Comparison of ENCODE assay signal across 18 cellular contexts in genomic region chr17:79457889-79458288, GRCh38.
DNase-seq lines count a peak whose midpoint lies in the region; ATAC-seq and TF ChIP-seq lines count a peak whose summit lies in the region.
"Had no signal": no experiment of that assay in that cellular context is flagged by ENCODE, and none has a peak within 500 bp of the region (broad histone marks: within the 10 kb centered on the region; RNA-seq: fewer than 3 reads in every experiment).

No MANE protein-coding gene starts in this region.

- no peaks in the 10 kb centered on the region for H3K27me3 ChIP-seq in BLaER1 treated with 17β-estradiol and CSF1 and Interleukin-3, amounts not matched to agents 10 nM and 100 nM
- H3K27me3 ChIP-seq in body of pancreas, result no peaks in the 10 kb centered on the region

- H3K27ac ChIP-seq in BLaER1 treated with 17β-estradiol and CSF1 and Interleukin-3, amounts not matched to agents 10 nM and 100 nM, result no peak overlapping the region
- H3K27ac ChIP-seq in body of pancreas, result no peak overlapping the region

- peak overlapping the region in 8 of 11 experiments; percentile 4 to 70 (median 60); a peak in 12 of 22 replicates for H3K4me2 ChIP-seq in BLaER1 treated with 17β-estradiol and CSF1 and Interleukin-3, amounts not matched to agents 10 nM and 100 nM
- H3K4me2 ChIP-seq: GM23338 had no signal

- no peak for TF ChIP-seq POLR2A in body of pancreas (IDR thresholded peaks at IDR 0.05)

- ATAC-seq in body of pancreas, result no peak
- ATAC-seq: HCT116, HepG2 had no signal

- no peak for DNase-seq in neural crest cell (ENCODE audit: low read depth, low spot score)
- DNase-seq in HK-2 (ENCODE audit: unreplicated experiment), result no peak
- DNase-seq in body of pancreas, result no peak
- no peak for DNase-seq in cardiac septum (ENCODE audit: low spot score)
- DNase-seq: ACHN; BE2C; CD4-positive, alpha-beta memory T cell; DMS79 treated with DMSO at 0.1 percent for 48 hours; H7; HFFc6; KG1 had no signal

- H3K4me3 Mint-ChIP-seq in brain (no peak overlapping the region), neural crest cell (no peak overlapping the region)
- H3K4me3 Mint-ChIP-seq: CD14-positive monocyte; CD4-positive, alpha-beta memory T cell; GM23338; HFFc6; IgD-negative memory B cell had no signal

- H3K27me3 Mint-ChIP-seq in brain, result peaks cover 7% of the 10 kb centered on the region
- H3K27me3 Mint-ChIP-seq in neural crest cell (ENCODE audit: low read depth), result no peaks in the 10 kb centered on the region

- peaks cover 0 to 7% (median 0%) of the 10 kb centered on the region in 11 experiments; a peak in 2 of 22 replicates for H4K20me1 ChIP-seq in BLaER1 treated with 17β-estradiol and CSF1 and Interleukin-3, amounts not matched to agents 10 nM and 100 nM

- H3K4me1 ChIP-seq in BLaER1 treated with 17β-estradiol and CSF1 and Interleukin-3, amounts not matched to agents 10 nM and 100 nM, result peaks cover 0 to 49% (median 34%) of the 10 kb centered on the region in 10 experiments; a peak in 14 of 20 replicates
- H3K4me1 ChIP-seq in body of pancreas, result no peaks in the 10 kb centered on the region
- H3K4me1 ChIP-seq: BE2C had no signal

- 58 to 73% methylated on average over 11 to 12 of the region's 12 CpGs for WGBS in body of pancreas, 2 donors

- intact Hi-C loops in body of pancreas (cut with DNase I), result no loop called here
- intact Hi-C loops in cardiac septum (cut with DNase I), result no loop called here

- no peak overlapping the region for H3K9ac ChIP-seq in BLaER1 treated with 17β-estradiol and CSF1 and Interleukin-3, amounts not matched to agents 10 nM and 100 nM

- peaks cover 0 to 5% (median 2%) of the 10 kb centered on the region in 5 experiments for H3K9me3 Mint-ChIP-seq in brain
- H3K9me3 Mint-ChIP-seq in neural crest cell, result peaks cover 5% of the 10 kb centered on the region
- H3K9me3 Mint-ChIP-seq: CD14-positive monocyte, IgD-negative memory B cell had no signal

- peaks cover 0 to 9% (median 0%) of the 10 kb centered on the region in 11 experiments; a peak in 5 of 22 replicates for H3K9me3 ChIP-seq in BLaER1 treated with 17β-estradiol and CSF1 and Interleukin-3, amounts not matched to agents 10 nM and 100 nM (replicated peaks in 1 of 11)
- H3K9me3 ChIP-seq in body of pancreas, result no peaks in the 10 kb centered on the region
- H3K9me3 ChIP-seq: BE2C had no signal

- no peak overlapping the region for H3K4me3 ChIP-seq in BLaER1 treated with 17β-estradiol and CSF1 and Interleukin-3, amounts not matched to agents 10 nM and 100 nM
- H3K4me3 ChIP-seq in body of pancreas, result no peak overlapping the region
- H3K4me3 ChIP-seq: GM23338 had no signal

- peaks cover 48% of the 10 kb centered on the region for H3K4me1 Mint-ChIP-seq in brain
- H3K4me1 Mint-ChIP-seq in neural crest cell, result peaks cover 7% of the 10 kb centered on the region
- H3K4me1 Mint-ChIP-seq: CD14-positive monocyte; CD4-positive, alpha-beta memory T cell; GM23338; IgD-negative memory B cell had no signal

- no peak for TF ChIP-seq CTCF in brain (conservative IDR thresholded peaks at IDR 0.05)
- no peak for TF ChIP-seq CTCF in neural crest cell (conservative IDR thresholded peaks at IDR 0.05)
- no peak for TF ChIP-seq CTCF in body of pancreas (IDR thresholded peaks at IDR 0.05)

- H3K27ac Mint-ChIP-seq in brain (peak overlapping the region in 3 of 5 experiments; percentile 51 to 75 (median 68)), neural crest cell (ENCODE audit: unreplicated experiment) (peak overlapping the region; percentile 67)
- H3K27ac Mint-ChIP-seq: CD14-positive monocyte, GM23338, HFFc6 had no signal

- no peaks in the 10 kb centered on the region for H3K36me3 Mint-ChIP-seq in brain
- no peaks in the 10 kb centered on the region for H3K36me3 Mint-ChIP-seq in neural crest cell (ENCODE audit: low read depth)
- H3K36me3 Mint-ChIP-seq: CD14-positive monocyte; CD4-positive, alpha-beta memory T cell; IgD-negative memory B cell had no signal

- no peaks in the 10 kb centered on the region for H3K36me3 ChIP-seq in BLaER1 treated with 17β-estradiol and CSF1 and Interleukin-3, amounts not matched to agents 10 nM and 100 nM
- no peaks in the 10 kb centered on the region for H3K36me3 ChIP-seq in body of pancreas (replicated peaks in 1 of 2; ENCODE audit: insufficient read depth in 1 of 2, low read depth in 2 of 2)
- H3K36me3 ChIP-seq: BE2C had no signal
